In the genomic region with DNA sequence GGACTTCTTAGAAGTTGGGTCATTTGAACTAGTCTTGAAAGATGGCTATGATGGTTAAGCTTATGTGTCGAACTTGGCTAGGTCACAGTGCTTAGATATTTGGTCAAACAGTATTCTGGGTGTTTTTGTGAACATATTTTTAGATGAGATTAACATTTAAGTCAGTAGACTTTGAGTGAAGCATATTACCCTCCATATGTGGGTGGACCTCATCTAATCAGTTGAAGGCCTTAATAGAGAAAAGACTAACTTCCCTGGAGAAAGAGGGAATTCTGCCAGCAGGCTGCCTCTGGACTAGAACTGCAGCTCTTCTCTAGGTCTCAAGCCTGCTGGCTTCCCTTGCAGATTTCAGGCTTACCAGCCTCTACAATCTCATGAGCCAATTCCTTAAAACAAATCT, we compare ENCODE assay signal across 11 cellular contexts.
"Had no signal": no experiment of that assay in that cellular context is flagged by ENCODE, and none has a peak within 500 bp of the region (broad histone marks: within the 10 kb centered on the region; RNA-seq: fewer than 3 reads in every experiment).

No MANE protein-coding gene starts in this region.

- H3K4me1 ChIP-seq: HAP-1 had no signal

- H3K27ac ChIP-seq: GM23248 had no signal

- H3K36me3 ChIP-seq: HAP-1 had no signal

- H2AFZ ChIP-seq: GM23248, GM23338 had no signal

- H3K4me2 ChIP-seq: GM23338 had no signal

- FAIRE-seq: H1, H54 had no signal

- DNase-seq: GM23248, GOT3, H7, H9, HCEC 1CT, HFFc6 had no signal

- ATAC-seq: GM23338, HCT116 had no signal

- H3K4me3 ChIP-seq: GM23248, GM23338, HAP-1 had no signal

- H3K9me3 ChIP-seq: HAP-1 had no signal

- H3K9ac ChIP-seq: GM23248 had no signal
